In the genomic region with DNA sequence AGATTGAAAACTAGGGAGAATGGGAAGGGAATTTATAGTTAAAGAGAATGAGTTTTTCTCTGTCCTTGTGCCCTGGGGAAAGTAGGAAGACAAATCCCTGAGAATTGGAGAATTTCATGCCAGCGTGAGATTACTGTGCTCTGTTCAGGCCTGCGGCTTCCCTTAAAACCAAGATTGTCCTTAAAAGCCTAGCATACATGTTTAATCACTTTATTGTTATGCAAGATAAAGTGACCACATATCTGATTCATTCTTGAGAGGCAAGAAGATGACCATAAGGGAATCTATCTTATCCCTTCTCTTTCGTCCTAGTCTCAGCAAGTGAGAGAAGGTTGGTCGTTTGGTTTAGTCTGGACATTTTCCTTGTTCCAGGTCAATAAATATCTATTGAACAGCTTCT, we compare ENCODE assay signal across 19 cellular contexts.
"Had no signal": no experiment of that assay in that cellular context is flagged by ENCODE, and none has a peak within 500 bp of the region (broad histone marks: within the 10 kb centered on the region; RNA-seq: fewer than 3 reads in every experiment).

No MANE protein-coding gene starts in this region.

- DNase-seq: KBM-7, MG63, NCI-H1092, NCI-H1105 treated with DMSO at 0.1 percent for 48 hours, NCI-H1417 treated with DMSO at 0.1 percent for 48 hours, NCI-H146, NCI-H1694 treated with DMSO at 0.1 percent for 48 hours, NCI-H1930, NCI-H2081, NCI-H2107, NCI-H2227 treated with DMSO at 0.1 percent for 48 hours, NCI-H524 treated with DMSO at 0.1 percent for 48 hours, NCI-H69, NCI-H774, SHP77, SK-N-SH, SW 1271 had no signal

- H3K9me2 ChIP-seq: SK-N-SH had no signal

- H3K27ac ChIP-seq: HL-60, RWPE1 had no signal

- H3K27me3 ChIP-seq: MG63 had no signal

- H3K9me3 ChIP-seq: SK-N-SH had no signal

- H3K4me2 ChIP-seq: SK-N-SH had no signal

- H3K36me3 ChIP-seq: MG63 had no signal

- H3K4me3 ChIP-seq: MG63 had no signal

- H3K9ac ChIP-seq: SK-N-SH had no signal
